In the genomic region with DNA sequence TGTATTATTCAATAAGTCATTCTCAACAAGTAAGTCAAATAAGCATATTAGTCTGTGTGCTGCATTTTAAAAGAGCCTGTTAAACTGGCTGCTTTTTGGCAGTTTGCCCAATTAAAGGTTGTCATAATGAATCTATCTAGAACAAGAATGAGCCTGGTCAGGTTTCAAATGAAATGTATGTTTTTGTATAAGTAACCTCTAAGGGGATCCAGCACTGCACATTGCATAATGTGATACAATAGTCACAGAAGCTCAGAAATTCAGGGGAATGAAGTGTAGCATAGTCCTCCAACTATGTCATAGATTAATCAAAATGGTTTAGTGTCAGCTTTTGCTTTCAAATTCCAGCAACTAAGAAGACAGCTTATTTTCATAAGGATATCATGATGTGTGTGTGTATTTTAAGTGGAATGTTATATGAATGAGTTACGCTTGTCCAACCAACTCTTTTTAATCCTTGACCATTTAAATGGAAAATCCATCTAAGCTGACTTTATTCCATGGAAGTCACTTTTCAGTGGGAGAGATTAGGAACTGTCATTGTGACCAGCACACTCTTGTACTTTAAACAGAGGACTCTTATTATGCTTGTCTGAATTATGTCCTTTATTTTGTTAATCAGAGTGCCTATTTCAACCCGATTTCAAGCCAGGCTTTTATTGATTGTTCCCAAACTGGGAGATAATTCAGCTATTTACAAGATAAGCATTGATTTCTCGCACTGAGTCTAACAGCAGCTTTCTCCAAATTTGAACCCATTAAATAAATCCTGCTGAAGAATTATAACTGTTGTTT, we compare ENCODE assay signal across 21 cellular contexts.
A peak's percentile ranks its signal among the peaks of the same experiment; 100 is the strongest.
DNase-seq lines count a peak whose midpoint lies in the region; ATAC-seq and TF ChIP-seq lines count a peak whose summit lies in the region.
"Had no signal": no experiment of that assay in that cellular context is flagged by ENCODE, and none has a peak within 500 bp of the region (broad histone marks: within the 10 kb centered on the region; RNA-seq: fewer than 3 reads in every experiment).

No MANE protein-coding gene starts in this region.

- DNase-seq in NCI-H1092 treated with DMSO at 0.1 percent for 48 hours (lab: John Stamatoyannopoulos, UW) = peak; percentile 21
- no peak for DNase-seq in NCI-H1092 (lab: John Stamatoyannopoulos, UW)
- DNase-seq in NCI-H1105 (lab: John Stamatoyannopoulos, UW) = peak; percentile 49
- peak; percentile 8 for DNase-seq in astrocyte of the hippocampus (ENCODE audit: low read depth, low spot score)
- no peak for DNase-seq in mesothelial cell of epicardium (ENCODE audit: low spot score in 2 of 2, unreplicated experiment in 2 of 2)
- DNase-seq in stomach = no peak
- DNase-seq in NCI-H526 treated with DMSO at 0.1 percent for 48 hours (lab: John Stamatoyannopoulos, UW) = no peak
- DNase-seq: activated CD4-positive, alpha-beta T cell treated with anti-CD3 and anti-CD28 coated beads, Interleukin-2, amount 10 ng/mL, durations not matched to agents 7 days and 5 days; activated CD8-positive, alpha-beta memory T cell treated with anti-CD3 and anti-CD28 coated beads, Interleukin-2, amount 50 U/mL, for 4 hours; activated effector memory CD4-positive, alpha-beta T cell treated with anti-CD3 and anti-CD28 coated beads, Interleukin-2, amount 50 U/mL, for 16 hours; adrenal gland; cerebellar nuclear complex; DMS53; endodermal cell; hippocampal formation; psoas muscle; testis had no signal

- H3K4me1 ChIP-seq in stomach = peaks cover 0 to 22% (median 13%) of the 10 kb centered on the region in 4 donors
- H3K4me1 ChIP-seq: adrenal gland; BLaER1 treated with 17β-estradiol and CSF1 and Interleukin-3, amounts not matched to agents 10 nM and 100 nM; psoas muscle; testis had no signal

- H3K27ac ChIP-seq in stomach = no peak overlapping the region
- H3K27ac ChIP-seq: adrenal gland; BLaER1 treated with 17β-estradiol and CSF1 and Interleukin-3, amounts not matched to agents 10 nM and 100 nM; psoas muscle; testis had no signal

- peak overlapping the region; percentile 87 for H3K27ac Mint-ChIP-seq in mesothelial cell of epicardium
- H3K27ac Mint-ChIP-seq: activated CD4-positive, alpha-beta T cell treated with anti-CD3 and anti-CD28 coated beads, Interleukin-2, amount 10 ng/mL, durations not matched to agents 7 days and 5 days; endodermal cell; memory B cell; natural killer cell treated with Interleukin-12 subunit alpha and Interleukin-12 subunit beta and Interleukin-15 and Interleukin-18, amount 100 ng/mL, for 72 hours had no signal

- no peak for ATAC-seq in GM18505 (IDR thresholded peaks at IDR 0.05; ENCODE audit: unreplicated experiment)
- ATAC-seq: natural killer cell treated with Interleukin-12 subunit alpha and Interleukin-12 subunit beta and Interleukin-15 and Interleukin-18, amount 100 ng/mL, for 72 hours; psoas muscle had no signal

- H3K9me3 Mint-ChIP-seq in mesothelial cell of epicardium = no peaks in the 10 kb centered on the region
- H3K9me3 Mint-ChIP-seq: activated CD4-positive, alpha-beta T cell treated with anti-CD3 and anti-CD28 coated beads, Interleukin-2, amount 10 ng/mL, durations not matched to agents 7 days and 5 days; endodermal cell; memory B cell had no signal

- no peaks in the 10 kb centered on the region for H3K36me3 ChIP-seq in stomach
- H3K36me3 ChIP-seq: adrenal gland; BLaER1 treated with 17β-estradiol and CSF1 and Interleukin-3, amounts not matched to agents 10 nM and 100 nM had no signal

- intact Hi-C loops in stomach (cut with DNase I; ENCODE audit: low total_unique reads) = no loop called here

- H3K27me3 ChIP-seq in stomach = no peaks in the 10 kb centered on the region
- H3K27me3 ChIP-seq: adrenal gland; BLaER1 treated with 17β-estradiol and CSF1 and Interleukin-3, amounts not matched to agents 10 nM and 100 nM; testis had no signal

- no peak for TF ChIP-seq EP300 in stomach (IDR thresholded peaks at IDR 0.05)

- no peaks in the 10 kb centered on the region for H3K36me3 Mint-ChIP-seq in mesothelial cell of epicardium
- H3K36me3 Mint-ChIP-seq: memory B cell; natural killer cell treated with Interleukin-12 subunit alpha and Interleukin-12 subunit beta and Interleukin-15 and Interleukin-18, amount 100 ng/mL, for 72 hours had no signal

- no peaks in the 10 kb centered on the region for H3K27me3 Mint-ChIP-seq in mesothelial cell of epicardium (ENCODE audit: low read depth)
- H3K27me3 Mint-ChIP-seq: activated CD4-positive, alpha-beta T cell treated with anti-CD3 and anti-CD28 coated beads, Interleukin-2, amount 10 ng/mL, durations not matched to agents 7 days and 5 days; memory B cell; natural killer cell treated with Interleukin-12 subunit alpha and Interleukin-12 subunit beta and Interleukin-15 and Interleukin-18, amount 100 ng/mL, for 72 hours had no signal

- WGBS in stomach, 5 donors = 11 to 28% (median 18%) methylated on average over 3 of the region's 3 CpGs

- TF ChIP-seq POLR2A in stomach (IDR thresholded peaks at IDR 0.05) (no peak), GM18505 (IDR thresholded peaks at IDR 0.05; ENCODE audit: borderline replicate concordance, extremely low read depth, insufficient read depth, insufficient read length) (no peak)

- no peaks in the 10 kb centered on the region for H3K9me3 ChIP-seq in stomach
- H3K9me3 ChIP-seq: adrenal gland; BLaER1 treated with 17β-estradiol and CSF1 and Interleukin-3, amounts not matched to agents 10 nM and 100 nM; psoas muscle; testis had no signal

- H3K4me3 ChIP-seq in stomach = no peak overlapping the region
- H3K4me3 ChIP-seq: adrenal gland; BLaER1 treated with 17β-estradiol and CSF1 and Interleukin-3, amounts not matched to agents 10 nM and 100 nM; psoas muscle; testis had no signal

- TF ChIP-seq CTCF in mesothelial cell of epicardium (IDR thresholded peaks at IDR 0.05; ENCODE audit: unreplicated experiment) (no peak), stomach (IDR thresholded peaks at IDR 0.05) (no peak)

- peaks cover 47% of the 10 kb centered on the region for H3K4me1 Mint-ChIP-seq in mesothelial cell of epicardium
- H3K4me1 Mint-ChIP-seq: activated CD4-positive, alpha-beta T cell treated with anti-CD3 and anti-CD28 coated beads, Interleukin-2, amount 10 ng/mL, durations not matched to agents 7 days and 5 days; endodermal cell; memory B cell had no signal

- H3K4me3 Mint-ChIP-seq in mesothelial cell of epicardium = no peak overlapping the region
- H3K4me3 Mint-ChIP-seq: activated CD4-positive, alpha-beta T cell treated with anti-CD3 and anti-CD28 coated beads, Interleukin-2, amount 10 ng/mL, durations not matched to agents 7 days and 5 days; endodermal cell; memory B cell; natural killer cell treated with Interleukin-12 subunit alpha and Interleukin-12 subunit beta and Interleukin-15 and Interleukin-18, amount 100 ng/mL, for 72 hours had no signal

Comparison
In these comparisons a context has a peak if more than half of its experiments do, and no peak if none do; other contexts are left out.
1. DNase-seq: peak in NCI-H1092 treated with DMSO at 0.1 percent for 48 hours (single experiment), NCI-H1105 (single experiment) and astrocyte of the hippocampus (single experiment); none in NCI-H1092 (single experiment), mesothelial cell of epicardium (0 of 2), stomach (single experiment) and NCI-H526 treated with DMSO at 0.1 percent for 48 hours (single experiment).